18 cellular contexts compared by ENCODE assay signal in the genomic region with DNA sequence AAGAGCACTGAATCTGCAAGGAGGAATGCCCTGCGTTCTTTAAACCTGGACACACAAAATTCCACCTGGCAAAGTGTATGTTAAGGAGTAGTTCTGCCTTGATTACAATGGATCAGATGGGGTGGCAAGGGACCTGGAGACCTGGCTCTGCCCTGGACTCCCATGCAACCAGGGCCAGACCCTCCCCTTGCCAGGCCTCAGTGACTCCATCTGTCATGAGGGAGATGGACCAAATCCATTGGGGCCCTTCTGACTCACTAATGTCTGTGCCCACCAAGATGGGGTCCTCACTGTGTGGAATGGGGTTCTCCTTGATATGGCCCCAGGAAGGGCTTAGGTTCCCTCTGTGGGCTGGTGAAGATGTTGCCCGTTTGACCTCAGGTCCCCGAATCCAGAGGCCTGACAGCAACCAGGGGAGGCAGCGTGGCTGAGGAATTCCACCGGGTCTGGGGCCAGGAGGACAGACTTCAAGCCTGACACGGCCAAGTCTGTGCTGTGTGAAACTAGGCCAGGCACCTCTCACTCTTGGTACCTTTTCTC.
DNase-seq lines count a peak whose midpoint lies in the region; ATAC-seq and TF ChIP-seq lines count a peak whose summit lies in the region.
"Had no signal": no experiment of that assay in that cellular context is flagged by ENCODE, and none has a peak within 500 bp of the region (broad histone marks: within the 10 kb centered on the region; RNA-seq: fewer than 3 reads in every experiment).

No MANE protein-coding gene starts in this region.

- no peak for DNase-seq in stimulated activated naive CD8-positive, alpha-beta T cell treated with anti-CD3 and anti-CD28 coated beads, Interleukin-15, amount 100 ng/mL, for 72 hours
- DNase-seq in stimulated activated naive CD8-positive, alpha-beta T cell treated with anti-CD3 and anti-CD28 coated beads, Interleukin-15, Interleukin-2, amounts not matched to agents 100 U/mL and 50 U/mL, for 24 hours, result no peak
- DNase-seq in memory B cell (ENCODE audit: low spot score in 2 of 2) (no peak), osteocyte (ENCODE audit: extremely low spot score, unreplicated experiment) (peak; percentile 72), occipital lobe (lab: John Stamatoyannopoulos, UW) (no peak), NCI-H1417 (lab: John Stamatoyannopoulos, UW) (no peak), NCI-H774 (lab: John Stamatoyannopoulos, UW) (no peak)
- DNase-seq: CD4-positive, alpha-beta T cell; GOT3; HFFc6; KG1; MG63; NCI-H1105 treated with DMSO at 0.1 percent for 48 hours; NCI-H2029; NCI-H446 treated with DMSO at 0.1 percent for 48 hours; NCI-H526 treated with DMSO at 0.1 percent for 48 hours; Right ventricle myocardium superior; RPMI8226 had no signal

- H3K4me1 Mint-ChIP-seq in stimulated activated naive CD8-positive, alpha-beta T cell treated with anti-CD3 and anti-CD28 coated beads, Interleukin-15, amount 100 ng/mL, for 72 hours, result peaks cover 31% of the 10 kb centered on the region
- H3K4me1 Mint-ChIP-seq in memory B cell (peaks cover 62% of the 10 kb centered on the region), osteocyte (ENCODE audit: unreplicated experiment) (no peaks in the 10 kb centered on the region)

- ATAC-seq in stimulated activated naive CD8-positive, alpha-beta T cell treated with anti-CD3 and anti-CD28 coated beads, Interleukin-15, amount 100 ng/mL, for 72 hours, result no peak
- no peak for ATAC-seq in stimulated activated naive CD8-positive, alpha-beta T cell treated with anti-CD3 and anti-CD28 coated beads, Interleukin-15, Interleukin-2, amounts not matched to agents 100 U/mL and 50 U/mL, for 24 hours
- ATAC-seq in memory B cell (ENCODE audit: low read depth), result no peak

- no peak for TF ChIP-seq CTCF in osteocyte (IDR thresholded peaks at IDR 0.05)

- H3K4me3 Mint-ChIP-seq in stimulated activated naive CD8-positive, alpha-beta T cell treated with anti-CD3 and anti-CD28 coated beads, Interleukin-15, amount 100 ng/mL, for 72 hours, result peak overlapping the region in 1 of 2 donors; percentile 27
- H3K4me3 Mint-ChIP-seq in memory B cell (no peak overlapping the region), osteocyte (ENCODE audit: unreplicated experiment) (no peak overlapping the region)
- H3K4me3 Mint-ChIP-seq: CD4-positive, alpha-beta T cell; HFFc6 had no signal

- H3K9me3 Mint-ChIP-seq in stimulated activated naive CD8-positive, alpha-beta T cell treated with anti-CD3 and anti-CD28 coated beads, Interleukin-15, amount 100 ng/mL, for 72 hours, result peaks cover 5 to 7% of the 10 kb centered on the region in 2 donors
- H3K9me3 Mint-ChIP-seq in memory B cell, result peaks cover 3% of the 10 kb centered on the region
- no peaks in the 10 kb centered on the region for H3K9me3 Mint-ChIP-seq in osteocyte (ENCODE audit: unreplicated experiment)
- H3K9me3 Mint-ChIP-seq: CD4-positive, alpha-beta T cell; HFFc6 had no signal

- H3K36me3 Mint-ChIP-seq in memory B cell, result peaks cover 45% of the 10 kb centered on the region
- H3K36me3 Mint-ChIP-seq in osteocyte (ENCODE audit: unreplicated experiment), result no peaks in the 10 kb centered on the region

- H3K27me3 Mint-ChIP-seq in stimulated activated naive CD8-positive, alpha-beta T cell treated with anti-CD3 and anti-CD28 coated beads, Interleukin-15, amount 100 ng/mL, for 72 hours, result peaks cover 34% of the 10 kb centered on the region
- H3K27me3 Mint-ChIP-seq in memory B cell, result no peaks in the 10 kb centered on the region
- peaks cover 30% of the 10 kb centered on the region for H3K27me3 Mint-ChIP-seq in osteocyte (ENCODE audit: unreplicated experiment)

- peak overlapping the region; percentile 6 to 53 for H3K27ac Mint-ChIP-seq in stimulated activated naive CD8-positive, alpha-beta T cell treated with anti-CD3 and anti-CD28 coated beads, Interleukin-15, amount 100 ng/mL, for 72 hours
- H3K27ac Mint-ChIP-seq in memory B cell, result peak overlapping the region; percentile 79
- no peak overlapping the region for H3K27ac Mint-ChIP-seq in osteocyte (ENCODE audit: unreplicated experiment)
- H3K27ac Mint-ChIP-seq: CD4-positive, alpha-beta T cell; HFFc6 had no signal
